In genomic region chr9:110293246-110293645, GRCh38 we compare ENCODE assay signal across 32 cellular contexts. TPM values are rescaled to one million over a fixed set of nuclear protein-coding genes. Genes with fewer than 3 reads are reported as not detected.
"Had no signal": no experiment of that assay in that cellular context is flagged by ENCODE, and none has a peak within 500 bp of the region (broad histone marks: within the 10 kb centered on the region; RNA-seq: fewer than 3 reads in every experiment).

No MANE protein-coding gene starts in this region.

- H3K27ac ChIP-seq: coronary artery, esophagus muscularis mucosa, neural progenitor cell, parathyroid adenoma, suprapubic skin, transverse colon, upper lobe of right lung, uterus had no signal

- H3K27me3 ChIP-seq: esophagus muscularis mucosa, neural progenitor cell, suprapubic skin, transverse colon, upper lobe of right lung, uterus had no signal

- ATAC-seq: left lobe of liver; naive thymus-derived CD4-positive, alpha-beta T cell; sciatic nerve; stimulated activated naive CD8-positive, alpha-beta T cell treated with anti-CD3 and anti-CD28 coated beads, Interleukin-15, amount 100 ng/mL, for 72 hours; upper lobe of right lung had no signal

- FAIRE-seq: endothelial cell of umbilical vein, frontal cortex, kidney had no signal

- H3K4me1 ChIP-seq: esophagus muscularis mucosa, neural progenitor cell, parathyroid adenoma, suprapubic skin, upper lobe of right lung, uterus had no signal

- H3K9ac ChIP-seq: neural progenitor cell, parathyroid adenoma had no signal

- DNase-seq: dermis blood vessel endothelial cell; effector memory CD4-positive, alpha-beta T cell; head of caudate nucleus; kidney; mesenchymal stem cell; naive thymus-derived CD4-positive, alpha-beta T cell; stimulated activated CD4-positive, alpha-beta T cell treated with anti-CD3 and anti-CD28 coated beads, Interleukin-12 subunit alpha, Interleukin-12 subunit beta, amount 100 ng/mL, for 4 hours; stimulated activated CD4-positive, alpha-beta T cell treated with anti-CD3 and anti-CD28 coated beads, Interleukin-1b, Interleukin-23, amount 100 ng/mL, for 48 hours; stimulated activated CD4-positive, alpha-beta T cell treated with anti-CD3 and anti-CD28 coated beads, Interleukin-4, amount 100 ng/mL, for 1 hour; stimulated activated CD8-positive, alpha-beta memory T cell treated with anti-CD3 and anti-CD28 coated beads, Interleukin-4, amount 100 ng/mL, for 48 hours; stimulated activated naive CD4-positive, alpha-beta T cell; stimulated activated naive CD8-positive, alpha-beta T cell treated with anti-CD3 and anti-CD28 coated beads, Interleukin-15, amount 100 ng/mL, for 72 hours; transverse colon; upper lobe of right lung; uterus had no signal

- H3K4me3 ChIP-seq: coronary artery, esophagus muscularis mucosa, lung, neural progenitor cell, smooth muscle cell, suprapubic skin, transverse colon, upper lobe of right lung, uterus had no signal

- H3K36me3 ChIP-seq: esophagus muscularis mucosa, neural progenitor cell, suprapubic skin, transverse colon, upper lobe of right lung, uterus had no signal

- H3K79me2 ChIP-seq: parathyroid adenoma had no signal

- H2AFZ ChIP-seq: neural progenitor cell, parathyroid adenoma had no signal

- H3K9me3 ChIP-seq: esophagus muscularis mucosa, suprapubic skin, transverse colon, upper lobe of right lung, uterus had no signal

- H3K4me2 ChIP-seq: neural progenitor cell, smooth muscle cell had no signal

RNA-seq across cellular contexts. Expression of gene TXNDC8, which starts 44.4 kb away (rescaled TPM):
- total RNA-seq: dermis blood vessel endothelial cell; endothelial cell of umbilical vein; esophagus muscularis mucosa; frontal cortex; glomerular endothelial cell; kidney; left lobe of liver; liver; lung; mesothelial cell of epicardium; mucosa of gallbladder; naive thymus-derived CD4-positive, alpha-beta T cell; osteoblast; progenitor cell of endocrine pancreas; sciatic nerve; smooth muscle cell; suprapubic skin; transverse colon; upper lobe of right lung; uterus had no signal
- polyA plus RNA-seq: endothelial cell of umbilical vein; liver; lung; naive thymus-derived CD4-positive, alpha-beta T cell; smooth muscle cell had no signal
